ENCODE assay signal across 8 cellular contexts in genomic region chr15:64845183-64845611, GRCh38. TPM values are rescaled to one million over a fixed set of nuclear protein-coding genes. Genes with fewer than 3 reads are reported as not detected.
DNase-seq lines count a peak whose midpoint lies in the region; ATAC-seq, FAIRE-seq and TF ChIP-seq lines count a peak whose summit lies in the region.

No MANE protein-coding gene starts in this region.

- no peaks in the 10 kb centered on the region for H3K9me3 Mint-ChIP-seq in T-helper 2 cell treated with Interferon-gamma antibody and Interleukin-4, amounts not matched to agents 5 μg/mL and 100 μg/mL, for 36 hours

- FAIRE-seq in HepG2 (lab: Jason Lieb, UNC), result no peak
- FAIRE-seq in D721Med (lab: Jason Lieb, UNC), result no peak

- ATAC-seq in HepG2 (no peak), thoracic aorta (ENCODE audit: insufficient number of reproducible peaks, low FRiP score, low read depth) (no peak), GM18873 (IDR thresholded peaks at IDR 0.05; ENCODE audit: low FRiP score, unreplicated experiment) (no peak)

- no peak overlapping the region for H3K9ac ChIP-seq in HepG2 (ENCODE audit: insufficient read depth, low read depth, low read length)

- peak overlapping the region; percentile 89 for H3K4me3 Mint-ChIP-seq in T-helper 2 cell treated with Interferon-gamma antibody and Interleukin-4, amounts not matched to agents 5 μg/mL and 100 μg/mL, for 36 hours

- peak overlapping the region; percentile 55; the same call in 1 of the 2 replicates for H3K4me2 ChIP-seq in HepG2 (ENCODE audit: low read depth, low read length)

- peaks cover 46% of the 10 kb centered on the region for H3K4me1 Mint-ChIP-seq in T-helper 2 cell treated with Interferon-gamma antibody and Interleukin-4, amounts not matched to agents 5 μg/mL and 100 μg/mL, for 36 hours (ENCODE audit: low read depth)

- H3K9me3 ChIP-seq in HepG2 (ENCODE audit: low read length), result no peaks in the 10 kb centered on the region
- no peaks in the 10 kb centered on the region for H3K9me3 ChIP-seq in thoracic aorta

- H3K4me3 ChIP-seq in HepG2 (replicated peaks in 1 of 3; ENCODE audit: insufficient read depth in 1 of 3, low read depth in 2 of 3, low read length in 3 of 3), result no peak overlapping the region; a peak in 1 of 6 replicates
- peak overlapping the region; percentile 76 for H3K4me3 ChIP-seq in thoracic aorta

- CTCF ChIA-PET in HepG2 (lab: Yijun Ruan, JAX; ENCODE audit: low intra/inter-chr PET ratio, low total read pairs), result no interaction called here

- TF ChIP-seq CTCF in HepG2 (CRISPR knock-in tag; IDR thresholded peaks at IDR 0.05), result no peak
- no peak for TF ChIP-seq CTCF in thoracic aorta (IDR thresholded peaks at IDR 0.05)
- TF ChIP-seq CTCF in D721Med (IDR thresholded peaks at IDR 0.05; ENCODE audit: insufficient read depth, missing control alignments), result no peak

- H3K27me3 ChIP-seq in HepG2 (ENCODE audit: control insufficient read depth in 1 of 2, insufficient read depth in 2 of 2, low read length in 2 of 2) (no peaks in the 10 kb centered on the region), thoracic aorta (replicated peaks; ENCODE audit: insufficient read depth) (no peaks in the 10 kb centered on the region)

- peak overlapping the region; percentile 86 for H3K27ac Mint-ChIP-seq in T-helper 2 cell treated with Interferon-gamma antibody and Interleukin-4, amounts not matched to agents 5 μg/mL and 100 μg/mL, for 36 hours

- TF ChIP-seq RAD21 in HepG2 (CRISPR knock-in tag; IDR thresholded peaks at IDR 0.05), result no peak

- H2AFZ ChIP-seq in HepG2 (ENCODE audit: low read length), result no peak overlapping the region

- peak overlapping the region; percentile 55 for H3K27ac ChIP-seq in angular gyrus (ENCODE audit: low read depth, low read length)
- no peak overlapping the region for H3K27ac ChIP-seq in HepG2 (ENCODE audit: extremely low read length, insufficient read depth, low read length)
- H3K27ac ChIP-seq in thoracic aorta, result peak overlapping the region; percentile 37 to 78

- peaks cover 28% of the 10 kb centered on the region for H3K36me3 Mint-ChIP-seq in T-helper 2 cell treated with Interferon-gamma antibody and Interleukin-4, amounts not matched to agents 5 μg/mL and 100 μg/mL, for 36 hours (ENCODE audit: low read depth)

- no TSS peak for BruUV-seq in HepG2 (replicated peaks; lab: Mats Ljungman, UMichigan)

- intact Hi-C loops in HepG2 (cut with micrococcal nuclease; ENCODE audit: unreplicated experiment), result no loop called here

- DNase-seq in T-helper 2 cell treated with Interferon-gamma antibody and Interleukin-4, amounts not matched to agents 5 μg/mL and 100 μg/mL, for 36 hours (ENCODE audit: low spot score), result no peak
- DNase-seq in T-helper 2 cell, result no peak
- no peak for DNase-seq in HepG2 (ENCODE audit: low spot score)
- no peak for DNase-seq in thoracic aorta (ENCODE audit: low spot score)
- DNase-seq in stimulated activated naive CD4-positive, alpha-beta T cell (lab: John Stamatoyannopoulos, UW), result no peak
- DNase-seq in D721Med (ENCODE audit: insufficient read length, low spot score), result no peak

- H3K36me3 ChIP-seq in HepG2 (replicated peaks in 1 of 2; ENCODE audit: control insufficient read depth in 1 of 2, insufficient read depth in 2 of 2, low read length in 2 of 2), result peaks cover 4 to 12% of the 10 kb centered on the region in 2 experiments; a peak in 3 of 5 replicates
- peaks cover 6% of the 10 kb centered on the region for H3K36me3 ChIP-seq in thoracic aorta

- TF ChIP-seq EP300 in HepG2 (IDR thresholded peaks at IDR 0.05; ENCODE audit: low read depth in 2 of 2, low read length in 2 of 2), result no peak
- TF ChIP-seq EP300 in HepG2 (CRISPR knock-in tag; IDR thresholded peaks at IDR 0.05; ENCODE audit: borderline replicate concordance), result no peak

- POLR2A ChIA-PET in HepG2 (lab: Yijun Ruan, JAX), result no interaction called here

- no peak for TF ChIP-seq POLR2A in HepG2 (IDR thresholded peaks at IDR 0.05; ENCODE audit: insufficient read depth in 1 of 2, low read depth in 2 of 2, low read length in 2 of 2)

- H3K4me1 ChIP-seq in HepG2 (ENCODE audit: insufficient read depth, low read length) (peaks cover 66% of the 10 kb centered on the region), thoracic aorta (ENCODE audit: control insufficient read depth in 1 of 2, low read depth in 2 of 2) (peaks cover 27 to 51% of the 10 kb centered on the region in 2 donors)

- WGBS in HepG2 (ENCODE audit: low lambda C conversion rate), result 59% methylated on average over 2 of the region's 2 CpGs

- in situ Hi-C loops in HepG2 (cut with HindIII; ENCODE audit: extremely low pct_ligation_motif_present, low pct_unique_long_range_greater_than_20kb), result no loop called here

- H3K27me3 Mint-ChIP-seq in T-helper 2 cell treated with Interferon-gamma antibody and Interleukin-4, amounts not matched to agents 5 μg/mL and 100 μg/mL, for 36 hours (ENCODE audit: low read depth), result no peaks in the 10 kb centered on the region

- no peaks in the 10 kb centered on the region for H3K79me2 ChIP-seq in HepG2 (ENCODE audit: insufficient read depth, low read length)

- no peaks in the 10 kb centered on the region for H4K20me1 ChIP-seq in HepG2 (ENCODE audit: insufficient read depth, low read length)

TF ChIP-seq in HepG2, 621 proteins besides CTCF, POLR2A, EP300 and RAD21:
- TF ChIP-seq SYNCRIP (IDR thresholded peaks at IDR 0.05; ENCODE audit: insufficient read depth, low read depth, low read length), result no peak

RNA-seq across cellular contexts. Expression of gene PLEKHO2, which starts 3.5 kb away (rescaled TPM):
- total RNA-seq in HepG2 (2016; rRNA removed; fragmentation: Illumina TruSeq; extraction: Trizol) (3.1 and 3.8 TPM in 2 replicates), thoracic aorta (10 to 100 TPM; 50.0 to 53.8 TPM)
- 0.61 and 0.71 TPM in 2 replicates for total RNA-seq in HepG2 (2016; cell fraction: cytosol; rRNA removed; fragmentation: Illumina TruSeq; extraction: Trizol; ENCODE audit: low read depth)
- total RNA-seq in HepG2 (2016; cell fraction: insoluble cytoplasmic fraction; rRNA removed; fragmentation: Illumina TruSeq; extraction: Trizol), result 3.1 and 4.3 TPM in 2 replicates
- total RNA-seq in HepG2 (2016; cell fraction: membrane; rRNA removed; fragmentation: Illumina TruSeq; extraction: Trizol), result 1.4 and 1.8 TPM in 2 replicates
- total RNA-seq in HepG2 (2016; cell fraction: nucleus; rRNA removed; fragmentation: Illumina TruSeq; extraction: Trizol), result 3.2 and 3.6 TPM in 2 replicates
- 4.8 and 5.1 TPM in 2 replicates for polyA plus RNA-seq in HepG2 (2011; rRNA removed)
- 3.1 and 3.9 TPM in 2 replicates for polyA plus RNA-seq in HepG2 (2011; cell fraction: cytosol; rRNA removed)
- polyA plus RNA-seq in HepG2 (2011; cell fraction: nucleus; rRNA removed), result 15.5 and 19.5 TPM in 2 replicates
- 3.9 and 4.4 TPM in 2 replicates for polyA plus RNA-seq in HepG2 (2012)
- polyA plus RNA-seq in HepG2 (2016; cell fraction: cytosol; fragmentation: Illumina TruSeq; extraction: Trizol; ENCODE audit: low read depth), result 0.38 and 0.41 TPM in 2 replicates
- polyA plus RNA-seq in HepG2 (2016; cell fraction: insoluble cytoplasmic fraction; fragmentation: Illumina TruSeq; extraction: Trizol; ENCODE audit: low read depth), result 2.2 and 3.1 TPM in 2 replicates
- 0.70 and 0.73 TPM in 2 replicates for polyA plus RNA-seq in HepG2 (2016; cell fraction: membrane; fragmentation: Illumina TruSeq; extraction: Trizol; ENCODE audit: low read depth)
- polyA plus RNA-seq in HepG2 (2016; cell fraction: nucleus; fragmentation: Illumina TruSeq; extraction: Trizol; ENCODE audit: insufficient read depth, low read depth), result 17.8 and 18.9 TPM in 2 replicates
- 3.4 and 9.7 TPM in 2 replicates for polyA minus RNA-seq in HepG2 (2011; rRNA and poly(A)+ RNA removed; ENCODE audit: low replicate concordance)
- 3.4 and 3.5 TPM in 2 replicates for polyA minus RNA-seq in HepG2 (2011; cell fraction: cytosol; rRNA and poly(A)+ RNA removed)
- polyA minus RNA-seq in HepG2 (2011; cell fraction: nucleus; rRNA and poly(A)+ RNA removed), result 4.4 and 6.8 TPM in 2 replicates

RNA-seq across cellular contexts. Expression of gene PIF1, which starts 19.8 kb away (rescaled TPM):
- total RNA-seq in HepG2 (2016; rRNA removed; fragmentation: Illumina TruSeq; extraction: Trizol) (8.3 and 19.7 TPM in 2 replicates), thoracic aorta (1 to 10 TPM; 1.1 to 9.0 TPM)
- 10.1 and 10.8 TPM in 2 replicates for total RNA-seq in HepG2 (2016; cell fraction: cytosol; rRNA removed; fragmentation: Illumina TruSeq; extraction: Trizol; ENCODE audit: low read depth)
- 7.8 and 21.1 TPM in 2 replicates for total RNA-seq in HepG2 (2016; cell fraction: insoluble cytoplasmic fraction; rRNA removed; fragmentation: Illumina TruSeq; extraction: Trizol)
- total RNA-seq in HepG2 (2016; cell fraction: membrane; rRNA removed; fragmentation: Illumina TruSeq; extraction: Trizol), result 8.0 and 9.6 TPM in 2 replicates
- 22.6 and 34.5 TPM in 2 replicates for total RNA-seq in HepG2 (2016; cell fraction: nucleus; rRNA removed; fragmentation: Illumina TruSeq; extraction: Trizol)
- polyA plus RNA-seq in HepG2 (2011; rRNA removed), result 14.0 and 18.5 TPM in 2 replicates
- polyA plus RNA-seq in HepG2 (2011; cell fraction: cytosol; rRNA removed), result 5.4 and 11.1 TPM in 2 replicates
- polyA plus RNA-seq in HepG2 (2011; cell fraction: nucleus; rRNA removed), result 50.6 and 90.5 TPM in 2 replicates
- polyA plus RNA-seq in HepG2 (2012), result 3.2 and 9.0 TPM in 2 replicates
- 1.2 and 1.3 TPM in 2 replicates for polyA plus RNA-seq in HepG2 (2016; cell fraction: cytosol; fragmentation: Illumina TruSeq; extraction: Trizol; ENCODE audit: low read depth)
- polyA plus RNA-seq in HepG2 (2016; cell fraction: insoluble cytoplasmic fraction; fragmentation: Illumina TruSeq; extraction: Trizol; ENCODE audit: low read depth), result 7.2 and 8.0 TPM in 2 replicates
- 3.6 and 4.0 TPM in 2 replicates for polyA plus RNA-seq in HepG2 (2016; cell fraction: membrane; fragmentation: Illumina TruSeq; extraction: Trizol; ENCODE audit: low read depth)
- 105 and 116 TPM in 2 replicates for polyA plus RNA-seq in HepG2 (2016; cell fraction: nucleus; fragmentation: Illumina TruSeq; extraction: Trizol; ENCODE audit: insufficient read depth, low read depth)
- polyA minus RNA-seq in HepG2 (2011; rRNA and poly(A)+ RNA removed; ENCODE audit: low replicate concordance), result 12.7 and 35.9 TPM in 2 replicates
- 1.6 and 4.1 TPM in 2 replicates for polyA minus RNA-seq in HepG2 (2011; cell fraction: cytosol; rRNA and poly(A)+ RNA removed)
- 11.4 and 16.5 TPM in 2 replicates for polyA minus RNA-seq in HepG2 (2011; cell fraction: nucleus; rRNA and poly(A)+ RNA removed)

Comparison
In these comparisons a context has a peak if more than half of its experiments do, and no peak if none do; other contexts are left out.
1. RNA of gene PLEKHO2, which starts 3.5 kb away (total RNA-seq): 50.0 to 53.8 TPM in thoracic aorta; 0.61 to 4.3 TPM in HepG2; every median in the first group is over 4 times any median in the second.